Comparison of ENCODE assay signal across 9 cellular contexts in genomic region chr11:96214745-96215093, GRCh38.
DNase-seq lines count a peak whose midpoint lies in the region; ATAC-seq, FAIRE-seq and TF ChIP-seq lines count a peak whose summit lies in the region.
"Had no signal": no experiment of that assay in that cellular context is flagged by ENCODE, and none has a peak within 500 bp of the region (broad histone marks: within the 10 kb centered on the region; RNA-seq: fewer than 3 reads in every experiment).

No MANE protein-coding gene starts in this region.

- H3K4me1 Mint-ChIP-seq in H9 (peaks cover 10 to 23% of the 10 kb centered on the region in 2 experiments), T-helper 17 cell (peaks cover 44% of the 10 kb centered on the region)
- peaks cover 45 to 71% of the 10 kb centered on the region in 2 donors for H3K4me1 Mint-ChIP-seq in stimulated activated naive B cell treated with anti-CD40 and anti-IgM and Interleukin-4, amounts not matched to agents 10 μg/mL and 1 μg/mL and 100 μg/mL, for 72 hours

- no CpG with 5 or more reads among the region's 1 CpG for WGBS in H9 (ENCODE audit: extremely low coverage, insufficient read length, low lambda C conversion rate)

- H3K27ac ChIP-seq in H9 (ENCODE audit: insufficient read length, low read depth, low read length) (no peak overlapping the region), kidney (ENCODE audit: low read depth in 2 of 2, low read length in 2 of 2) (peak overlapping the region; percentile 5 to 82)

- no peak overlapping the region for H4K8ac ChIP-seq in H9 (replicated peaks; ENCODE audit: insufficient read length, low read depth, low read length)

- no peaks in the 10 kb centered on the region for H3K27me3 ChIP-seq in H9 (ENCODE audit: insufficient read depth, low read length)

- no peak overlapping the region for H4K5ac ChIP-seq in H9 (ENCODE audit: insufficient read length, low read depth, low read length)

- no peak overlapping the region for H3K14ac ChIP-seq in H9 (ENCODE audit: insufficient read depth, low read length)

- no peak for ATAC-seq in T-helper 17 cell
- ATAC-seq in stimulated activated naive B cell treated with anti-CD40 and anti-IgM and Interleukin-4, amounts not matched to agents 10 μg/mL and 1 μg/mL and 100 μg/mL, for 72 hours (replicated peaks) = no peak

- FAIRE-seq in kidney (lab: Jason Lieb, UNC) = no peak

- no peak overlapping the region for H2BK12ac ChIP-seq in H9 (ENCODE audit: insufficient read length, low read depth, low read length)

- no peak overlapping the region for H2BK5ac ChIP-seq in H9 (ENCODE audit: insufficient read length, low read length)

- H3K79me1 ChIP-seq in H9 (ENCODE audit: insufficient read depth, low read depth, low read length, poor library complexity, severe bottlenecking) = no peaks in the 10 kb centered on the region

- no peaks in the 10 kb centered on the region for H3K23me2 ChIP-seq in H9 (ENCODE audit: insufficient read length, low read depth, low read length, poor library complexity, severe bottlenecking)

- H3K27ac Mint-ChIP-seq in H9 = no peak overlapping the region
- H3K27ac Mint-ChIP-seq in T-helper 17 cell = peak overlapping the region; percentile 97
- peak overlapping the region; percentile 94 for H3K27ac Mint-ChIP-seq in stimulated activated naive B cell treated with anti-CD40 and anti-IgM and Interleukin-4, amounts not matched to agents 10 μg/mL and 1 μg/mL and 100 μg/mL, for 72 hours

- no peak overlapping the region for H4K91ac ChIP-seq in H9 (ENCODE audit: insufficient read length, low read depth, low read length)

- H3K27me3 Mint-ChIP-seq in H9 (ENCODE audit: low read depth) (no peaks in the 10 kb centered on the region), T-helper 17 cell (no peaks in the 10 kb centered on the region)
- no peaks in the 10 kb centered on the region for H3K27me3 Mint-ChIP-seq in stimulated activated naive B cell treated with anti-CD40 and anti-IgM and Interleukin-4, amounts not matched to agents 10 μg/mL and 1 μg/mL and 100 μg/mL, for 72 hours

- H3K36me3 Mint-ChIP-seq in H9 (ENCODE audit: insufficient read depth in 1 of 3, low read depth in 3 of 3) (no peaks in the 10 kb centered on the region), T-helper 17 cell (ENCODE audit: low read depth) (no peaks in the 10 kb centered on the region)
- peaks cover 0 to 4% of the 10 kb centered on the region in 2 donors for H3K36me3 Mint-ChIP-seq in stimulated activated naive B cell treated with anti-CD40 and anti-IgM and Interleukin-4, amounts not matched to agents 10 μg/mL and 1 μg/mL and 100 μg/mL, for 72 hours

- H3K79me2 ChIP-seq in H9 (ENCODE audit: insufficient read depth, low read length) = no peaks in the 10 kb centered on the region; the same call in 1 of the 2 replicates

- no peak overlapping the region for H3K9ac ChIP-seq in H9 (ENCODE audit: extremely low read depth, insufficient read length, low read length)
- no peak overlapping the region for H3K9ac ChIP-seq in kidney (ENCODE audit: low read length in 2 of 2)

- no peak for DNase-seq in H9
- no peak for DNase-seq in T-helper 17 cell
- no peak for DNase-seq in kidney
- no peak for DNase-seq in stimulated activated naive B cell treated with anti-CD40 and anti-IgM and Interleukin-4, amounts not matched to agents 10 μg/mL and 1 μg/mL and 100 μg/mL, for 72 hours
- DNase-seq in 8988T = no peak
- DNase-seq in activated gamma-delta T cell (lab: John Stamatoyannopoulos, UW) = no peak
- DNase-seq in NCI-H82 (lab: John Stamatoyannopoulos, UW) = no peak
- DNase-seq: activated CD4-positive, alpha-beta T cell treated with anti-CD3 and anti-CD28 coated beads, Interleukin-2, amount 50 U/mL, for 4 hours; GDM1 had no signal

- no peaks in the 10 kb centered on the region for H3K36me3 ChIP-seq in kidney (ENCODE audit: control insufficient read depth in 1 of 2, insufficient read depth in 2 of 2, low read length in 2 of 2)

- H3K4me1 ChIP-seq in H9 (ENCODE audit: insufficient read depth, low read length) = peaks cover 12% of the 10 kb centered on the region; the same call in 1 of the 2 replicates
- peaks cover 25 to 28% of the 10 kb centered on the region in 2 donors for H3K4me1 ChIP-seq in kidney (ENCODE audit: control insufficient read depth in 1 of 2, insufficient read depth in 1 of 2, low read depth in 1 of 2, low read length in 2 of 2)

- H3K23ac ChIP-seq in H9 (ENCODE audit: insufficient read length, low read depth, low read length) = no peak overlapping the region

- H3K4ac ChIP-seq in H9 (ENCODE audit: low read depth, low read length) = no peak overlapping the region

- no peak overlapping the region for H2BK15ac ChIP-seq in H9 (ENCODE audit: low read depth, low read length)

- H2AFZ ChIP-seq in H9 (ENCODE audit: low read length) = no peak overlapping the region

- no peak overlapping the region for H2BK120ac ChIP-seq in H9 (ENCODE audit: low read depth, low read length, poor library complexity, severe bottlenecking)

- no peak for TF ChIP-seq CTCF in H9 (conservative IDR thresholded peaks at IDR 0.05)
- no peak for TF ChIP-seq CTCF in kidney (IDR thresholded peaks at IDR 0.05; ENCODE audit: borderline replicate concordance, extremely low read depth, insufficient read depth)

- H3K9me3 Mint-ChIP-seq in H9 = no peaks in the 10 kb centered on the region
- no peaks in the 10 kb centered on the region for H3K9me3 Mint-ChIP-seq in stimulated activated naive B cell treated with anti-CD40 and anti-IgM and Interleukin-4, amounts not matched to agents 10 μg/mL and 1 μg/mL and 100 μg/mL, for 72 hours

- no peaks in the 10 kb centered on the region for H4K20me1 ChIP-seq in H9 (ENCODE audit: control insufficient read depth, insufficient read depth, insufficient read length)

- no peak overlapping the region for H3K4me2 ChIP-seq in H9 (ENCODE audit: insufficient read depth, insufficient read length, low read length)

- peak overlapping the region; percentile 11 for H2BK20ac ChIP-seq in H9 (ENCODE audit: low read depth, low read length, poor library complexity, severe bottlenecking)

- H3K18ac ChIP-seq in H9 (ENCODE audit: insufficient read length, low read depth, low read length) = no peak overlapping the region

- H3K4me3 ChIP-seq in kidney (ENCODE audit: low read length in 2 of 2) = no peak overlapping the region

- no peak overlapping the region for H3K56ac ChIP-seq in H9 (ENCODE audit: insufficient read length, low read depth, low read length)

- no peak overlapping the region for H3T11ph ChIP-seq in H9 (ENCODE audit: low read length)

- no peak overlapping the region for H2AK5ac ChIP-seq in H9 (ENCODE audit: insufficient read length, low read length)

- intact Hi-C loops in kidney (cut with DNase I) = no loop called here

- H3K9me3 ChIP-seq in H9 (ENCODE audit: control insufficient read depth, low read depth, low read length) (no peaks in the 10 kb centered on the region), T-helper 17 cell (ENCODE audit: control insufficient read depth, low read length, poor library complexity, severe bottlenecking) (no peaks in the 10 kb centered on the region), kidney (ENCODE audit: control insufficient read depth in 1 of 2, low read length in 2 of 2) (no peaks in the 10 kb centered on the region)

- no peak overlapping the region for H3K4me3 Mint-ChIP-seq in H9
- peak overlapping the region; percentile 75 for H3K4me3 Mint-ChIP-seq in T-helper 17 cell
- H3K4me3 Mint-ChIP-seq in stimulated activated naive B cell treated with anti-CD40 and anti-IgM and Interleukin-4, amounts not matched to agents 10 μg/mL and 1 μg/mL and 100 μg/mL, for 72 hours = peak overlapping the region; percentile 59 to 63

Comparison
In these comparisons a context has a peak if more than half of its experiments do, and no peak if none do; other contexts are left out.
1. H3K27ac Mint-ChIP-seq: peak in T-helper 17 cell (single experiment) and stimulated activated naive B cell treated with anti-CD40 and anti-IgM and Interleukin-4, amounts not matched to agents 10 μg/mL and 1 μg/mL and 100 μg/mL, for 72 hours (single experiment); none in H9 (0 of 3).
2. H3K4me3 Mint-ChIP-seq: peak in T-helper 17 cell (single experiment) and stimulated activated naive B cell treated with anti-CD40 and anti-IgM and Interleukin-4, amounts not matched to agents 10 μg/mL and 1 μg/mL and 100 μg/mL, for 72 hours (2 of 2); none in H9 (0 of 2).